ENCODE assay signal across 14 cellular contexts in the genomic region with DNA sequence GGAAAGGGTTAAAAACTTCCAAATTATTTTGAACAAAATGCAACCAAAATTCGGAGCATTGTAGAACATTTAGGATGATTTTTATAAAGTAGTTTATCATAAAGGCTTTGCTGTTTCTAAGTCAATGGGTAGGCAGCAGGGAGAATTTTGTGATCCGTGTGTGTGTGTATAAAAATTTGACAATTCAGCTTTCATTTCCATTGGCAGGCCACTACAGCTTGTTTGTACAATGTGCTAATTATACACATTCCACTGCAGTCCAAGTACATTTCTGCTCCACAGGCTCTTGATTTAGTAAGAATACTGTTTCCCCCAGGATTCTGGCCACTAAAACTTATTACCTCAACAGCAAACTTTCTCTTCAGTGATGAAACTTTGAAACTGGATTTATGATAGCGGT.
DNase-seq lines count a peak whose midpoint lies in the region; TF ChIP-seq lines count a peak whose summit lies in the region.
"Had no signal": no experiment of that assay in that cellular context is flagged by ENCODE, and none has a peak within 500 bp of the region (broad histone marks: within the 10 kb centered on the region; RNA-seq: fewer than 3 reads in every experiment).

No MANE protein-coding gene starts in this region.

- no peaks in the 10 kb centered on the region for H3K4me1 Mint-ChIP-seq in activated naive CD4-positive, alpha-beta T cell treated with anti-CD3 and anti-CD28 coated beads for 36 hours (ENCODE audit: low read depth)

- H3K27me3 Mint-ChIP-seq in activated naive CD4-positive, alpha-beta T cell treated with anti-CD3 and anti-CD28 coated beads for 36 hours (ENCODE audit: low read depth): peaks cover 2% of the 10 kb centered on the region

- H3K4me1 ChIP-seq in ascending aorta (no peaks in the 10 kb centered on the region), tibial artery (peaks cover 0 to 7% (median 0%) of the 10 kb centered on the region in 4 donors)

- CTCF ChIA-PET in activated naive CD4-positive, alpha-beta T cell treated with anti-CD3 and anti-CD28 coated beads for 36 hours (lab: Charles Lee): no interaction called here

- no peaks in the 10 kb centered on the region for H3K36me3 ChIP-seq in ascending aorta
- H3K36me3 ChIP-seq in tibial artery: no peaks in the 10 kb centered on the region

- no peak overlapping the region for H3K4me3 Mint-ChIP-seq in activated naive CD4-positive, alpha-beta T cell treated with anti-CD3 and anti-CD28 coated beads for 36 hours

- H3K9me3 Mint-ChIP-seq in activated naive CD4-positive, alpha-beta T cell treated with anti-CD3 and anti-CD28 coated beads for 36 hours: no peaks in the 10 kb centered on the region

- H3K36me3 Mint-ChIP-seq in activated naive CD4-positive, alpha-beta T cell treated with anti-CD3 and anti-CD28 coated beads for 36 hours (ENCODE audit: low read depth): no peaks in the 10 kb centered on the region

- H3K4me3 ChIP-seq in ascending aorta (peak overlapping the region; percentile 1 to 46), dorsolateral prefrontal cortex (peak overlapping the region in 58 of 59 donors; percentile 6 to 67 (median 42)), tibial artery (peak overlapping the region; percentile 4 to 8)

- H3K9me3 ChIP-seq in ascending aorta (no peaks in the 10 kb centered on the region), tibial artery (no peaks in the 10 kb centered on the region)

- H3K27ac ChIP-seq in ascending aorta (no peak overlapping the region), dorsolateral prefrontal cortex (peak overlapping the region in 33 of 59 donors; percentile 1 to 83 (median 45)), tibial artery (no peak overlapping the region)
- H3K27ac ChIP-seq: RWPE1 had no signal

- no peak overlapping the region for H3K27ac Mint-ChIP-seq in activated naive CD4-positive, alpha-beta T cell treated with anti-CD3 and anti-CD28 coated beads for 36 hours

- intact Hi-C loops in ascending aorta (cut with DNase I): no loop called here
- intact Hi-C loops in dorsolateral prefrontal cortex (cut with DNase I): loop anchor here in 1 of 2 donors (5.0 kb wide), 2 partner anchors 48 to 52 kb away; no protein-coding TSS in a partner anchor
- intact Hi-C loops in tibial artery (cut with DNase I; ENCODE audit: low total_unique reads): no loop called here
- intact Hi-C loops in activated naive CD4-positive, alpha-beta T cell treated with anti-CD3 and anti-CD28 coated beads for 36 hours (cut with micrococcal nuclease): no loop called here

- H3K27me3 ChIP-seq in ascending aorta (no peaks in the 10 kb centered on the region), dorsolateral prefrontal cortex (no peaks in the 10 kb centered on the region), tibial artery (no peaks in the 10 kb centered on the region)

- TF ChIP-seq CTCF in ascending aorta (IDR thresholded peaks at IDR 0.05): no peak
- peak in 5 of 56 donors; percentile 6 to 21 (median 13) for TF ChIP-seq CTCF in dorsolateral prefrontal cortex (IDR thresholded peaks at IDR 0.05 in 54 of 56, conservative IDR thresholded peaks at IDR 0.05 in 2 of 56; ENCODE audit: low read depth in 1 of 56, partially characterized antibody in 56 of 56)
- no peak for TF ChIP-seq CTCF in tibial artery (IDR thresholded peaks at IDR 0.05)

- DNase-seq in ascending aorta (ENCODE audit: low spot score in 2 of 2) (no peak), dorsolateral prefrontal cortex (no peak), medulla oblongata (ENCODE audit: extremely low spot score) (peak; percentile 59), tibial artery (no peak), SIG-M5 (lab: John Stamatoyannopoulos, UW) (no peak)
- DNase-seq in activated naive CD4-positive, alpha-beta T cell treated with anti-CD3 and anti-CD28 coated beads for 36 hours: no peak
- no peak for DNase-seq in activated CD4-positive, CD25-positive, alpha-beta regulatory T cell (lab: John Stamatoyannopoulos, UW)
- DNase-seq: C1 segment of cervical spinal cord, DMS 273 treated with DMSO at 0.1 percent for 48 hours, EL, KG1, NCI-H1092, NCI-H1694 had no signal

Comparison
In these comparisons a context has a peak if more than half of its experiments do, and no peak if none do; other contexts are left out.
1. H3K27ac ChIP-seq: peak in dorsolateral prefrontal cortex (33 of 59); none in ascending aorta (0 of 2) and tibial artery (0 of 2).
2. Peak in every context shown above with its lines, with median percentiles within 50 percentile points of each other: H3K4me3 ChIP-seq.